Comparison of ENCODE assay signal across 8 cellular contexts in the genomic region with DNA sequence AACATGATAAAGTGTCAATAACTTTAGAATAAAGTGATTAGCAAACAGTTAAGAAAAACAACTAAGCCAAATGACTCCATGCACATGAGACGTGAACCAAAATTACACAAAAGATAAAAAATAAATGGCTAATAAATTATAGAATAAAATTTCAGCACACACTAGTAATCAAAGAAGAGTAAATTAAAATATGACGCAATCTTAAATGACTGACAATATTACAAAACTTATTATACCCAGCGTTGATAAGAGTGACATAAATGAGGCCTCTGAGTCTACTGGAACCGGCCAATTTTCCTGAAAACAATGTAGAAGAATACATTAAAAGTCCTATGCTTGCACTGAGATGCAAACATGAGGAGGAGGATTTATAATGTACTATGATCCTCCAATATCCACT.
"Had no signal": no experiment of that assay in that cellular context is flagged by ENCODE, and none has a peak within 500 bp of the region (broad histone marks: within the 10 kb centered on the region; RNA-seq: fewer than 3 reads in every experiment).

No MANE protein-coding gene starts in this region.

- FAIRE-seq: G401.6, GM12878, GM12891, GM12892, GM18507, GM19239 had no signal

- H3K4me3 ChIP-seq: GM12878 had no signal

- DNase-seq: GDM1, GF-D8 had no signal

- ATAC-seq: GM12878 had no signal
